28 cellular contexts compared by ENCODE assay signal in genomic region chr17:5823219-5823618, GRCh38.
"Had no signal": no experiment of that assay in that cellular context is flagged by ENCODE, and none has a peak within 500 bp of the region (broad histone marks: within the 10 kb centered on the region; RNA-seq: fewer than 3 reads in every experiment).

No MANE protein-coding gene starts in this region.

- H3K4me3 Mint-ChIP-seq: activated CD8-positive, alpha-beta T cell treated with anti-CD3 and anti-CD28 coated beads for 36 hours; activated naive CD4-positive, alpha-beta T cell treated with anti-CD3 and anti-CD28 coated beads, Interleukin-2, amount 50 U/mL, for 24 hours; activated T-cell treated with anti-CD3 and anti-CD28 coated beads, Interleukin-2, amount 50 U/mL, for 24 hours; activated T-helper 1 cell treated with anti-CD3 and anti-CD28 coated beads, Interleukin-12 subunit alpha, Interleukin-12 subunit beta, Interleukin-2, Interleukin-4 antibody, amounts not matched to agents 30 ng/mL and 10 ng/mL and 1 ng/mL, durations not matched to agents 14 hours and 24 hours and 36 hours; T-helper 1 cell treated with Interleukin-12 subunit alpha and Interleukin-12 subunit beta and Interleukin-4 antibody, amounts not matched to agents 30 μg/mL and 1 μg/mL, for 36 hours had no signal

- H3K36me3 Mint-ChIP-seq: activated naive CD4-positive, alpha-beta T cell treated with anti-CD3 and anti-CD28 coated beads, Interleukin-2, amount 50 U/mL, for 24 hours had no signal

- H3K36me3 ChIP-seq: Peyer's patch, SJSA1 had no signal

- H3K9me3 ChIP-seq: Peyer's patch, SJSA1 had no signal

- H3K27me3 ChIP-seq: Peyer's patch, SJSA1 had no signal

- H3K27ac Mint-ChIP-seq: activated CD8-positive, alpha-beta T cell treated with anti-CD3 and anti-CD28 coated beads for 36 hours; activated naive CD4-positive, alpha-beta T cell treated with anti-CD3 and anti-CD28 coated beads, Interleukin-2, amount 50 U/mL, for 24 hours; activated T-cell treated with anti-CD3 and anti-CD28 coated beads, Interleukin-2, amount 50 U/mL, for 24 hours; activated T-helper 1 cell treated with anti-CD3 and anti-CD28 coated beads, Interleukin-12 subunit alpha, Interleukin-12 subunit beta, Interleukin-2, Interleukin-4 antibody, amounts not matched to agents 30 ng/mL and 10 ng/mL and 1 ng/mL, durations not matched to agents 14 hours and 24 hours and 36 hours; T-helper 1 cell treated with Interleukin-12 subunit alpha and Interleukin-12 subunit beta and Interleukin-4 antibody, amounts not matched to agents 30 μg/mL and 1 μg/mL, for 36 hours had no signal

- ATAC-seq: activated CD8-positive, alpha-beta T cell treated with anti-CD3 and anti-CD28 coated beads for 36 hours; SK-N-SH treated with all-trans-retinoic acid at 6 μM for 48 hours had no signal

- H3K9me3 Mint-ChIP-seq: activated naive CD4-positive, alpha-beta T cell treated with anti-CD3 and anti-CD28 coated beads, Interleukin-2, amount 50 U/mL, for 24 hours; activated T-helper 1 cell treated with anti-CD3 and anti-CD28 coated beads, Interleukin-12 subunit alpha, Interleukin-12 subunit beta, Interleukin-2, Interleukin-4 antibody, amounts not matched to agents 30 ng/mL and 10 ng/mL and 1 ng/mL, durations not matched to agents 14 hours and 24 hours and 36 hours; T-helper 1 cell treated with Interleukin-12 subunit alpha and Interleukin-12 subunit beta and Interleukin-4 antibody, amounts not matched to agents 30 μg/mL and 1 μg/mL, for 36 hours had no signal

- H3K4me1 ChIP-seq: Peyer's patch had no signal

- H3K4me1 Mint-ChIP-seq: activated naive CD4-positive, alpha-beta T cell treated with anti-CD3 and anti-CD28 coated beads, Interleukin-2, amount 50 U/mL, for 24 hours had no signal

- DNase-seq: activated CD4-positive, CD25-positive, alpha-beta regulatory T cell; activated CD8-positive, alpha-beta memory T cell treated with anti-CD3 and anti-CD28 coated beads, Interleukin-2, amount 50 U/mL, for 48 hours; activated CD8-positive, alpha-beta T cell treated with anti-CD3 and anti-CD28 coated beads for 36 hours; activated effector memory CD4-positive, alpha-beta T cell treated with Interleukin-2 at 50 U/mL for 16 hours; activated naive CD4-positive, alpha-beta T cell; activated T-cell treated with anti-CD3 and anti-CD28 coated beads, Interleukin-2, amount 50 U/mL, for 24 hours; aorta; Kasumi-1; KBM-7; NCI-H1092; NCI-H1417 treated with DMSO at 0.1 percent for 48 hours; NCI-H1694; NCI-H2029; NCI-H2107; NCI-H2171 treated with DMSO at 0.1 percent for 48 hours; NCI-H226; NCI-H526; NK-92 treated with Interleukin-12 subunit alpha and Interleukin-12 subunit beta, amount 100 ng/mL, for 24 hours; OCI-M1; Peyer's patch; SHP77; SW 1271 had no signal

- H3K27ac ChIP-seq: Peyer's patch, RWPE1, SJSA1 had no signal

- H3K4me3 ChIP-seq: Peyer's patch, SJSA1 had no signal
